8 cellular contexts compared by ENCODE assay signal in genomic region chr9:61857709-61858351, GRCh38.
DNase-seq lines count a peak whose midpoint lies in the region; ATAC-seq and TF ChIP-seq lines count a peak whose summit lies in the region.
"Not testable (repeated sequence)": the region's sequence is repeated elsewhere in the genome, so short reads cannot be mapped to it uniquely, and the experiment has no call there.

No MANE protein-coding gene starts in this region.

- H3K9me3 ChIP-seq in HCT116 (ENCODE audit: control insufficient read depth in 1 of 2, insufficient read depth in 1 of 2, low read depth in 1 of 2, low read length in 2 of 2) = not testable (repeated sequence)

- not testable (repeated sequence) for H2AFZ ChIP-seq in HCT116 (ENCODE audit: low read depth, low read length, poor library complexity, severe bottlenecking)

- RAD21 ChIA-PET in HCT116 (lab: Charles Lee; ENCODE audit: low non-redundant PET in 1 of 2, low total read pairs in 2 of 2, uncharacterized antibody in 2 of 2, unreplicated experiment in 2 of 2) = not testable (repeated sequence)

- H3K27me3 ChIP-seq in HCT116 (ENCODE audit: insufficient read depth, low read length) = not testable (repeated sequence)

- intact Hi-C loops in HCT116 (cut with micrococcal nuclease) = not testable (repeated sequence)

- H3K36me3 ChIP-seq in HCT116 (ENCODE audit: control insufficient read depth in 1 of 2, insufficient read depth in 2 of 2, low read length in 2 of 2) = not testable (repeated sequence)

- H4K20me1 ChIP-seq in HCT116 (ENCODE audit: insufficient read depth) = not testable (repeated sequence)

- not testable (repeated sequence) for H3K4me2 ChIP-seq in HCT116 (ENCODE audit: low read length)

- H3K27me3 Mint-ChIP-seq in activated T-cell treated with anti-CD3 and anti-CD28 coated beads, Interleukin-2, amount 50 U/mL, for 72 hours (ENCODE audit: low read depth) = not testable (repeated sequence)

- BruUV-seq in HCT116 (replicated peaks; lab: Mats Ljungman, UMichigan) = not testable (repeated sequence)

- H3K4me1 Mint-ChIP-seq in activated T-cell treated with anti-CD3 and anti-CD28 coated beads, Interleukin-2, amount 50 U/mL, for 72 hours (ENCODE audit: low read depth) = not testable (repeated sequence)

- not testable (repeated sequence) for H3K4me1 ChIP-seq in HCT116 (ENCODE audit: control insufficient read depth in 1 of 2, insufficient read depth in 2 of 2, low read length in 2 of 2)

- H3K4me3 ChIP-seq in HCT116 (replicated peaks in 1 of 2; ENCODE audit: low read depth in 1 of 2, low read length in 2 of 2) = not testable (repeated sequence)

- ATAC-seq in GM18520 (IDR thresholded peaks at IDR 0.05; ENCODE audit: unreplicated experiment) = peak; percentile 85
- peak; percentile 82 for ATAC-seq in GM19455 (IDR thresholded peaks at IDR 0.05; ENCODE audit: unreplicated experiment)
- peak; percentile 88 for ATAC-seq in HCT116
- ATAC-seq in HG03064 (IDR thresholded peaks at IDR 0.05; ENCODE audit: low read depth, unreplicated experiment) = peak; percentile 68
- ATAC-seq in HG03520 (IDR thresholded peaks at IDR 0.05; ENCODE audit: unreplicated experiment) = peak; percentile 71
- ATAC-seq in activated T-cell treated with anti-CD3 and anti-CD28 coated beads, Interleukin-2, amount 50 U/mL, for 72 hours (replicated peaks in 1 of 2) = peak; percentile 80 to 82
- ATAC-seq in left lobe of liver = peak; percentile 86
- peak; percentile 72 for ATAC-seq in stimulated activated naive CD8-positive, alpha-beta T cell treated with anti-CD3 and anti-CD28 coated beads, Interleukin-15, Interleukin-2, amounts not matched to agents 100 U/mL and 50 U/mL, for 24 hours

- CTCF ChIA-PET in HCT116 (lab: Charles Lee) = not testable (repeated sequence)

- not testable (repeated sequence) for TF ChIP-seq POLR2A in HCT116 (IDR thresholded peaks at IDR 0.05; ENCODE audit: borderline replicate concordance, extremely low read depth, insufficient read depth, insufficient read length)

- not testable (repeated sequence) for TF ChIP-seq RAD21 in HCT116 (IDR thresholded peaks at IDR 0.05; ENCODE audit: low read depth)

- H3K79me2 ChIP-seq in HCT116 (ENCODE audit: insufficient read depth, low read length) = not testable (repeated sequence)

- H3K36me3 Mint-ChIP-seq in activated T-cell treated with anti-CD3 and anti-CD28 coated beads, Interleukin-2, amount 50 U/mL, for 72 hours (ENCODE audit: insufficient read depth in 2 of 2) = not testable (repeated sequence)

- H3K9ac ChIP-seq in HCT116 (ENCODE audit: low read length) = not testable (repeated sequence)

- POLR2A ChIA-PET in HCT116 (lab: Charles Lee) = not testable (repeated sequence)

- H3K9me3 Mint-ChIP-seq in activated T-cell treated with anti-CD3 and anti-CD28 coated beads, Interleukin-2, amount 50 U/mL, for 72 hours = not testable (repeated sequence)

- not testable (repeated sequence) for H3K4me3 Mint-ChIP-seq in activated T-cell treated with anti-CD3 and anti-CD28 coated beads, Interleukin-2, amount 50 U/mL, for 72 hours

- TF ChIP-seq CTCF in HCT116 (IDR thresholded peaks at IDR 0.05 in 2 of 3, conservative IDR thresholded peaks at IDR 0.05 in 1 of 3; ENCODE audit: borderline replicate concordance in 1 of 3, insufficient read depth in 1 of 3, low read depth in 2 of 3, low read length in 2 of 3) = not testable (repeated sequence)

- H3K27ac ChIP-seq in HCT116 (ENCODE audit: low read depth, low read length) = not testable (repeated sequence)

- not testable (repeated sequence) for H3K9me2 ChIP-seq in HCT116 (ENCODE audit: insufficient read depth)

- DNase-seq in HCT116 (ENCODE audit: low read depth, low spot score); activated T-cell treated with anti-CD3 and anti-CD28 coated beads, Interleukin-2, amount 50 U/mL, for 72 hours; left lobe of liver (ENCODE audit: low spot score); stimulated activated naive CD8-positive, alpha-beta T cell treated with anti-CD3 and anti-CD28 coated beads, Interleukin-15, Interleukin-2, amounts not matched to agents 100 U/mL and 50 U/mL, for 24 hours: not testable (repeated sequence)

- not testable (repeated sequence) for H3K27ac Mint-ChIP-seq in activated T-cell treated with anti-CD3 and anti-CD28 coated beads, Interleukin-2, amount 50 U/mL, for 72 hours
